1 cellular context compared by ENCODE assay signal in genomic region chr3:5144316-5144994, GRCh38.
TF ChIP-seq lines count a peak whose summit lies in the region.

No MANE protein-coding gene starts in this region.

TF ChIP-seq in WTC11, 78 proteins besides CTCF, POLR2A, EP300 and RAD21 (continued from another document):
- no peak for TF ChIP-seq FOXP4 (CRISPR knock-in tag; IDR thresholded peaks at IDR 0.05)
